1 cellular context compared by ENCODE assay signal in genomic region chr19:7652061-7652641, GRCh38.
TF ChIP-seq lines count a peak whose summit lies in the region.

No MANE protein-coding gene starts in this region.

TF ChIP-seq in HEK293, 187 proteins besides CTCF, POLR2A, EP300 and RAD21 (continued from another document and continues in another):
- no peak for TF ChIP-seq ZNF280D (tag by site-specific recombination; IDR thresholded peaks at IDR 0.05)
- TF ChIP-seq ZSCAN30 (tag by site-specific recombination; IDR thresholded peaks at IDR 0.05), result peak; percentile 62; the same call in 1 of the 2 replicates
- TF ChIP-seq INSM2 (tag by site-specific recombination; IDR thresholded peaks at IDR 0.05), result no peak
- TF ChIP-seq, protein P1, sequence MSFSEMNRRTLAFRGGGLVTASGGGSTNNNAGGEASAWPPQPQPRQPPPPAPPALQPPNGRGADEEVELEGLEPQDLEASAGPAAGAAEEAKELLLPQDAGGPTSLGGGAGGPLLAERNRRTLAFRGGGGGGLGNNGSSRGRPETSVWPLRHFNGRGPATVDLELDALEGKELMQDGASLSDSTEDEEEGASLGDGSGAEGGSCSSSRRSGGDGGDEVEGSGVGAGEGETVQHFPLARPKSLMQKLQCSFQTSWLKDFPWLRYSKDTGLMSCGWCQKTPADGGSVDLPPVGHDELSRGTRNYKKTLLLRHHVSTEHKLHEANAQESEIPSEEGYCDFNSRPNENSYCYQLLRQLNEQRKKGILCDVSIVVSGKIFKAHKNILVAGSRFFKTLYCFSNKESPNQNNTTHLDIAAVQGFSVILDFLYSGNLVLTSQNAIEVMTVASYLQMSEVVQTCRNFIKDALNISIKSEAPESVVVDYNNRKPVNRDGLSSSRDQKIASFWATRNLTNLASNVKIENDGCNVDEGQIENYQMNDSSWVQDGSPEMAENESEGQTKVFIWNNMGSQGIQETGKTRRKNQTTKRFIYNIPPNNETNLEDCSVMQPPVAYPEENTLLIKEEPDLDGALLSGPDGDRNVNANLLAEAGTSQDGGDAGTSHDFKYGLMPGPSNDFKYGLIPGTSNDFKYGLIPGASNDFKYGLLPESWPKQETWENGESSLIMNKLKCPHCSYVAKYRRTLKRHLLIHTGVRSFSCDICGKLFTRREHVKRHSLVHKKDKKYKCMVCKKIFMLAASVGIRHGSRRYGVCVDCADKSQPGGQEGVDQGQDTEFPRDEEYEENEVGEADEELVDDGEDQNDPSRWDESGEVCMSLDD (tag by site-specific recombination; IDR thresholded peaks at IDR 0.05), result no peak; the same call in 1 of the 2 replicates
- TF ChIP-seq SCRT1 (tag by site-specific recombination; IDR thresholded peaks at IDR 0.05; ENCODE audit: borderline replicate concordance), result 0 out of 2 replicates have a peak, but pooled peaks have one; percentile 29
- no peak for TF ChIP-seq ZNF391 (tag by site-specific recombination; IDR thresholded peaks at IDR 0.05; ENCODE audit: borderline replicate concordance, low read depth)
- no peak for TF ChIP-seq ZNF610 (tag by site-specific recombination; IDR thresholded peaks at IDR 0.05; ENCODE audit: borderline replicate concordance)
- no peak for TF ChIP-seq ZNF747 (tag by site-specific recombination; IDR thresholded peaks at IDR 0.05)
- TF ChIP-seq BCL11A (tag by site-specific recombination; IDR thresholded peaks at IDR 0.05; ENCODE audit: low read depth), result peak; percentile 92; the same call in 1 of the 2 replicates
- TF ChIP-seq ZNF174 (tag by site-specific recombination; IDR thresholded peaks at IDR 0.05), result no peak
- TF ChIP-seq PRDM1 (tag by site-specific recombination; IDR thresholded peaks at IDR 0.05), result no peak
- TF ChIP-seq ZNF324 (tag by site-specific recombination; IDR thresholded peaks at IDR 0.05), result 0 out of 2 replicates have a peak, but pooled peaks have one; percentile 47
- no peak for TF ChIP-seq FEZF1 (tag by site-specific recombination; IDR thresholded peaks at IDR 0.05)
- no peak for TF ChIP-seq GLIS2 (tag by site-specific recombination; IDR thresholded peaks at IDR 0.05)
- no peak for TF ChIP-seq ZNF677 (tag by site-specific recombination; IDR thresholded peaks at IDR 0.05)
- TF ChIP-seq ZBTB17 (tag by site-specific recombination; IDR thresholded peaks at IDR 0.05), result peak; percentile 58
- TF ChIP-seq ZNF561 (tag by site-specific recombination; IDR thresholded peaks at IDR 0.05; ENCODE audit: borderline replicate concordance), result 0 out of 2 replicates have a peak, but pooled peaks have one; percentile 85
- TF ChIP-seq ZNF501 (tag by site-specific recombination; IDR thresholded peaks at IDR 0.05), result no peak
- TF ChIP-seq, protein P2, sequence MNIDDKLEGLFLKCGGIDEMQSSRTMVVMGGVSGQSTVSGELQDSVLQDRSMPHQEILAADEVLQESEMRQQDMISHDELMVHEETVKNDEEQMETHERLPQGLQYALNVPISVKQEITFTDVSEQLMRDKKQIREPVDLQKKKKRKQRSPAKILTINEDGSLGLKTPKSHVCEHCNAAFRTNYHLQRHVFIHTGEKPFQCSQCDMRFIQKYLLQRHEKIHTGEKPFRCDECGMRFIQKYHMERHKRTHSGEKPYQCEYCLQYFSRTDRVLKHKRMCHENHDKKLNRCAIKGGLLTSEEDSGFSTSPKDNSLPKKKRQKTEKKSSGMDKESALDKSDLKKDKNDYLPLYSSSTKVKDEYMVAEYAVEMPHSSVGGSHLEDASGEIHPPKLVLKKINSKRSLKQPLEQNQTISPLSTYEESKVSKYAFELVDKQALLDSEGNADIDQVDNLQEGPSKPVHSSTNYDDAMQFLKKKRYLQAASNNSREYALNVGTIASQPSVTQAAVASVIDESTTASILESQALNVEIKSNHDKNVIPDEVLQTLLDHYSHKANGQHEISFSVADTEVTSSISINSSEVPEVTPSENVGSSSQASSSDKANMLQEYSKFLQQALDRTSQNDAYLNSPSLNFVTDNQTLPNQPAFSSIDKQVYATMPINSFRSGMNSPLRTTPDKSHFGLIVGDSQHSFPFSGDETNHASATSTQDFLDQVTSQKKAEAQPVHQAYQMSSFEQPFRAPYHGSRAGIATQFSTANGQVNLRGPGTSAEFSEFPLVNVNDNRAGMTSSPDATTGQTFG (tag by site-specific recombination; IDR thresholded peaks at IDR 0.05; ENCODE audit: borderline replicate concordance), result no peak
- TF ChIP-seq ZNF239 (tag by site-specific recombination; IDR thresholded peaks at IDR 0.05), result no peak
- TF ChIP-seq, protein P3, sequence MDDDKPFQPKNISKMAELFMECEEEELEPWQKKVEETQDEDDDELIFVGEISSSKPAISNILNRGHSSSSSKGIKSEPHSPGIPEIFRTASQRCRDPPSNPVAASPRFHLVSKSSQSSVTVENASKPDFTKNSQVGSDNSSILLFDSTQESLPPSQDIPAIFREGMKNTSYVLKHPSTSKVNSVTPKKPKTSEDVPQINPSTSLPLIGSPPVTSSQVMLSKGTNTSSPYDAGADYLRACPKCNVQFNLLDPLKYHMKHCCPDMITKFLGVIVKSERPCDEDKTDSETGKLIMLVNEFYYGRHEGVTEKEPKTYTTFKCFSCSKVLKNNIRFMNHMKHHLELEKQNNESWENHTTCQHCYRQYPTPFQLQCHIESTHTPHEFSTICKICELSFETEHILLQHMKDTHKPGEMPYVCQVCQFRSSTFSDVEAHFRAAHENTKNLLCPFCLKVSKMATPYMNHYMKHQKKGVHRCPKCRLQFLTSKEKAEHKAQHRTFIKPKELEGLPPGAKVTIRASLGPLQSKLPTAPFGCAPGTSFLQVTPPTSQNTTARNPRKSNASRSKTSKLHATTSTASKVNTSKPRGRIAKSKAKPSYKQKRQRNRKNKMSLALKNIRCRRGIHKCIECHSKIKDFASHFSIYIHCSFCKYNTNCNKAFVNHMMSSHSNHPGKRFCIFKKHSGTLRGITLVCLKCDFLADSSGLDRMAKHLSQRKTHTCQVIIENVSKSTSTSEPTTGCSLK (tag by site-specific recombination; IDR thresholded peaks at IDR 0.05), result no peak
- TF ChIP-seq ZNF600 (tag by site-specific recombination; IDR thresholded peaks at IDR 0.05), result 0 out of 2 replicates have a peak, but pooled peaks have one; percentile 34
- no peak for TF ChIP-seq ZNF202 (tag by site-specific recombination; IDR thresholded peaks at IDR 0.05; ENCODE audit: borderline replicate concordance)
- peak; percentile 59 for TF ChIP-seq ZNF654 (tag by site-specific recombination; IDR thresholded peaks at IDR 0.05; ENCODE audit: low read depth)
- TF ChIP-seq ZNF514 (tag by site-specific recombination; IDR thresholded peaks at IDR 0.05), result no peak
- TF ChIP-seq ZNF169 (tag by site-specific recombination; IDR thresholded peaks at IDR 0.05), result no peak
- TF ChIP-seq ZNF664 (tag by site-specific recombination; IDR thresholded peaks at IDR 0.05), result no peak; the same call in 1 of the 2 replicates
- no peak for TF ChIP-seq ZNF121 (tag by site-specific recombination; IDR thresholded peaks at IDR 0.05)
- no peak for TF ChIP-seq ZNF146 (tag by site-specific recombination; IDR thresholded peaks at IDR 0.05)
- no peak for TF ChIP-seq ZNF23 (tag by site-specific recombination; IDR thresholded peaks at IDR 0.05; ENCODE audit: borderline replicate concordance)
- no peak for TF ChIP-seq ATF2 (tag by site-specific recombination; IDR thresholded peaks at IDR 0.05; ENCODE audit: low read depth)
- no peak for TF ChIP-seq HOXD13 (CRISPR knock-in tag; IDR thresholded peaks at IDR 0.05; ENCODE audit: borderline replicate concordance)
- no peak for TF ChIP-seq RBAK (tag by site-specific recombination; IDR thresholded peaks at IDR 0.05)
- TF ChIP-seq OSR2 (tag by site-specific recombination; IDR thresholded peaks at IDR 0.05), result peak; percentile 42
- peak; percentile 33; the same call in 1 of the 2 replicates for TF ChIP-seq ZNF18 (tag by site-specific recombination; IDR thresholded peaks at IDR 0.05)
- 0 out of 2 replicates have a peak, but pooled peaks have one; percentile 65 for TF ChIP-seq ZNF24 (tag by site-specific recombination; IDR thresholded peaks at IDR 0.05)
- TF ChIP-seq PATZ1 (tag by site-specific recombination; IDR thresholded peaks at IDR 0.05), result peak; percentile 63
- TF ChIP-seq ZNF777 (tag by site-specific recombination; IDR thresholded peaks at IDR 0.05; ENCODE audit: borderline replicate concordance), result no peak
- TF ChIP-seq MZF1 (tag by site-specific recombination; IDR thresholded peaks at IDR 0.05; ENCODE audit: borderline replicate concordance), result no peak
- TF ChIP-seq ZNF311 (tag by site-specific recombination; IDR thresholded peaks at IDR 0.05; ENCODE audit: borderline replicate concordance), result no peak
- TF ChIP-seq TCF7L2 (IDR thresholded peaks at IDR 0.05; ENCODE audit: borderline replicate concordance, low read depth, low read length), result peak; percentile 100
- no peak for TF ChIP-seq ZNF791 (tag by site-specific recombination; IDR thresholded peaks at IDR 0.05)
- no peak for TF ChIP-seq ZNF785 (tag by site-specific recombination; IDR thresholded peaks at IDR 0.05)
- no peak for TF ChIP-seq ZNF132 (tag by site-specific recombination; IDR thresholded peaks at IDR 0.05; ENCODE audit: borderline replicate concordance)
- TF ChIP-seq GLIS1 (tag by site-specific recombination; IDR thresholded peaks at IDR 0.05), result 0 out of 2 replicates have a peak, but pooled peaks have one; percentile 23
- TF ChIP-seq, protein P4, sequence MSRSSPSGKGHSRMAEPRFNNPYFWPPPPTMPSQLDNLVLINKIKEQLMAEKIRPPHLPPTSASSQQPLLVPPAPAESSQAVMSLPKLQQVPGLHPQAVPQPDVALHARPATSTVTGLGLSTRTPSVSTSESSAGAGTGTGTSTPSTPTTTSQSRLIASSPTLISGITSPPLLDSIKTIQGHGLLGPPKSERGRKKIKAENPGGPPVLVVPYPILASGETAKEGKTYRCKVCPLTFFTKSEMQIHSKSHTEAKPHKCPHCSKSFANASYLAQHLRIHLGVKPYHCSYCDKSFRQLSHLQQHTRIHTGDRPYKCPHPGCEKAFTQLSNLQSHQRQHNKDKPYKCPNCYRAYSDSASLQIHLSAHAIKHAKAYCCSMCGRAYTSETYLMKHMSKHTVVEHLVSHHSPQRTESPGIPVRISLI (tag by site-specific recombination; IDR thresholded peaks at IDR 0.05), result peak; percentile 67; the same call in 1 of the 2 replicates
